In the genomic region with DNA sequence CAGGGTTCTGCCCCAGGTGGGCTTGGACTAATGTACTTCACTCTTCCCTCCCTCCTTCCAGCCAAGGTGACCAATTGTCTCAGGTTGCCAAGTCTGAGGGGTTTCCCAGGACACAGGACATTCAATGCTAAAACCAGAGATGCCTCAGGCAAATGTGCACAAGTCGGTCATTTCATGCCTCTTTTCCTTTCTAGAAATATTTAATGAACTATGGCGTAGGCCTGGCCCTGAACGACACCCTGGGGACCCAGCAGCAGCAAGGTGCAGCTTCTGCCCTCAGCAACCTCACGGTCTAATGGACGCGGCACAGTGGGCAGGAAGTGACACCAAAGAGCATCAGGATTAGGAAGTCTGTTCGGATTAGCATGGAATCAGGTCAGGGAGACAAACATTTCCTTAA, we compare ENCODE assay signal across 17 cellular contexts.
DNase-seq lines count a peak whose midpoint lies in the region; ATAC-seq, FAIRE-seq and TF ChIP-seq lines count a peak whose summit lies in the region.
"Had no signal": no experiment of that assay in that cellular context is flagged by ENCODE, and none has a peak within 500 bp of the region (broad histone marks: within the 10 kb centered on the region; RNA-seq: fewer than 3 reads in every experiment).

No MANE protein-coding gene starts in this region.

- H3K4me3 ChIP-seq in right atrium auricular region (no peak overlapping the region), right cardiac atrium (ENCODE audit: low read length) (no peak overlapping the region), K562 (no peak overlapping the region)

- WGBS in right cardiac atrium, result 73% methylated on average over 7 of the region's 7 CpGs
- 46% methylated on average over 7 of the region's 7 CpGs for WGBS in K562 (ENCODE audit: insufficient coverage, low coverage, missing lambda C conversion rate)

- no peaks in the 10 kb centered on the region for H3K36me3 Mint-ChIP-seq in neural crest cell (ENCODE audit: low read depth)
- H3K36me3 Mint-ChIP-seq: CD14-positive monocyte; CD8-positive, alpha-beta T cell had no signal

- no peak for ATAC-seq in right cardiac atrium
- no peak for ATAC-seq in K562
- ATAC-seq in HG03039 (IDR thresholded peaks at IDR 0.05; ENCODE audit: unreplicated experiment), result no peak
- no peak for ATAC-seq in HG02642 (IDR thresholded peaks at IDR 0.05; ENCODE audit: poor library complexity, unreplicated experiment)
- ATAC-seq: CD8-positive, alpha-beta T cell had no signal

- no peak overlapping the region for H3K27ac ChIP-seq in right atrium auricular region
- H3K27ac ChIP-seq in right cardiac atrium (ENCODE audit: low read length), result no peak overlapping the region
- no peak overlapping the region for H3K27ac ChIP-seq in K562 (ENCODE audit: extremely low read depth, low read depth, low read length)

- H3K4me1 Mint-ChIP-seq in neural crest cell, result peaks cover 26% of the 10 kb centered on the region
- H3K4me1 Mint-ChIP-seq: B cell, CD14-positive monocyte had no signal

- H3K4me1 ChIP-seq in right atrium auricular region (no peaks in the 10 kb centered on the region), right cardiac atrium (ENCODE audit: control insufficient read depth, insufficient read depth, low read length) (no peaks in the 10 kb centered on the region), K562 (replicated peaks in 1 of 2; ENCODE audit: control insufficient read depth in 2 of 2, insufficient read depth in 2 of 2, low read length in 2 of 2) (peaks cover 0 to 16% of the 10 kb centered on the region in 2 experiments; a peak in 2 of 5 replicates)

- POLR2A ChIA-PET in K562 (lab: Yijun Ruan, JAX) (no interaction called here), HEK293T (lab: Yijun Ruan, JAX) (no interaction called here)

- peak; percentile 1 for DNase-seq in right atrium auricular region (ENCODE audit: low spot score)
- DNase-seq in right cardiac atrium, result no peak
- DNase-seq in K562 (ENCODE audit: extremely low read depth in 1 of 4, low spot score in 3 of 4), result no peak
- no peak for DNase-seq in neural crest cell (ENCODE audit: low read depth, low spot score)
- no peak for DNase-seq in HEK293T (ENCODE audit: extremely low spot score)
- DNase-seq: CD8-positive, alpha-beta T cell; COR-L47; DMS153; GF-D8; HCEC 1CT; IMR-90 had no signal

- no peak for FAIRE-seq in K562 (lab: Jason Lieb, UNC)
- FAIRE-seq: A204.1, D721Med had no signal

- H3K9me3 ChIP-seq in right atrium auricular region (no peaks in the 10 kb centered on the region), right cardiac atrium (ENCODE audit: control insufficient read depth, low read length) (no peaks in the 10 kb centered on the region), K562 (replicated peaks; ENCODE audit: control insufficient read depth, insufficient read depth, low read depth, low read length) (no peaks in the 10 kb centered on the region)

- no peak overlapping the region for H3K9ac ChIP-seq in K562 (ENCODE audit: insufficient read depth in 1 of 2, low read depth in 2 of 2, low read length in 2 of 2)

- no peaks in the 10 kb centered on the region for H3K36me3 ChIP-seq in right atrium auricular region
- H3K36me3 ChIP-seq in K562 (ENCODE audit: control insufficient read depth, insufficient read depth, low read length), result no peaks in the 10 kb centered on the region

- no peak for TF ChIP-seq RAD21 in K562 (CRISPR knock-in tag; conservative IDR thresholded peaks at IDR 0.05 in 1 of 2, IDR thresholded peaks at IDR 0.05 in 1 of 2)

- peak overlapping the region; percentile 40 for H3K27ac Mint-ChIP-seq in neural crest cell (ENCODE audit: unreplicated experiment)
- H3K27ac Mint-ChIP-seq: B cell; CD8-positive, alpha-beta T cell had no signal

- TF ChIP-seq POLR2A in K562 (conservative IDR thresholded peaks at IDR 0.05), result no peak

- no peak for TF ChIP-seq EP300 in K562 (IDR thresholded peaks at IDR 0.05; ENCODE audit: low read length)

- no peaks in the 10 kb centered on the region for H3K79me2 ChIP-seq in K562 (ENCODE audit: control insufficient read depth, insufficient read depth, low read length)

- intact Hi-C loops in right cardiac atrium (cut with DNase I), result no loop called here
- intact Hi-C loops in K562 (cut with micrococcal nuclease), result no loop called here

- peak overlapping the region; percentile 73 for H2AFZ ChIP-seq in K562 (ENCODE audit: low read depth, low read length)

- in situ Hi-C loops in K562 (cut with MboI), result no loop called here

- H3K4me2 ChIP-seq in K562 (ENCODE audit: insufficient read depth, low read length), result no peak overlapping the region; the same call in 1 of the 2 replicates

- TF ChIP-seq CTCF in right atrium auricular region (IDR thresholded peaks at IDR 0.05) (no peak), K562 (IDR thresholded peaks at IDR 0.05 in 2 of 3, conservative IDR thresholded peaks at IDR 0.05 in 1 of 3; ENCODE audit: insufficient read depth in 2 of 3, low read depth in 1 of 3, low read length in 3 of 3) (no peak), neural crest cell (conservative IDR thresholded peaks at IDR 0.05) (no peak)

- CTCF ChIA-PET in K562 (lab: Yijun Ruan, JAX; ENCODE audit: low intra/inter-chr PET ratio) (no interaction called here), HEK293T (lab: Yijun Ruan, JAX) (no interaction called here)

- H3K9me1 ChIP-seq in K562 (ENCODE audit: control insufficient read depth, insufficient read depth, low read length), result no peaks in the 10 kb centered on the region

- BruUV-seq in K562 (replicated peaks; lab: Mats Ljungman, UMichigan), result no TSS peak

- no peak overlapping the region for H3K4me3 Mint-ChIP-seq in neural crest cell
- H3K4me3 Mint-ChIP-seq: B cell; CD14-positive monocyte; CD8-positive, alpha-beta T cell had no signal

- H3K27me3 ChIP-seq in right atrium auricular region (no peaks in the 10 kb centered on the region), right cardiac atrium (ENCODE audit: control insufficient read depth, insufficient read depth) (no peaks in the 10 kb centered on the region), K562 (ENCODE audit: control insufficient read depth in 2 of 2, insufficient read depth in 2 of 2, low read length in 2 of 2) (peaks cover 12 to 22% of the 10 kb centered on the region in 2 experiments)

- H3K9me3 Mint-ChIP-seq in neural crest cell, result peaks cover 3% of the 10 kb centered on the region
- H3K9me3 Mint-ChIP-seq: CD8-positive, alpha-beta T cell had no signal

- peaks cover 7% of the 10 kb centered on the region for H3K27me3 Mint-ChIP-seq in neural crest cell (ENCODE audit: low read depth)

- H4K20me1 ChIP-seq in K562 (replicated peaks; ENCODE audit: control insufficient read depth, insufficient read depth, low read length), result no peaks in the 10 kb centered on the region

TF ChIP-seq in K562, 482 proteins besides CTCF, POLR2A, EP300 and RAD21:
- peak; percentile 53; the same call in 1 of the 2 replicates for TF ChIP-seq ZNF175 (CRISPR knock-in tag; IDR thresholded peaks at IDR 0.05; ENCODE audit: low read depth)
- TF ChIP-seq CXXC5 (CRISPR knock-in tag; IDR thresholded peaks at IDR 0.05), result no peak
- no peak for TF ChIP-seq MAZ (CRISPR knock-in tag; conservative IDR thresholded peaks at IDR 0.05 in 1 of 2, IDR thresholded peaks at IDR 0.05 in 1 of 2)
- TF ChIP-seq FUS (optimal IDR thresholded peaks at IDR 0.05; ENCODE audit: low read depth, low read length), result no peak
- TF ChIP-seq ARID3B (CRISPR knock-in tag; IDR thresholded peaks at IDR 0.05; ENCODE audit: borderline replicate concordance), result no peak
- 0 out of 2 replicates have a peak, but pooled peaks have one; percentile 16 for TF ChIP-seq ZKSCAN8 (CRISPR knock-in tag; IDR thresholded peaks at IDR 0.05)
- no peak for TF ChIP-seq ZNF347 (CRISPR knock-in tag; IDR thresholded peaks at IDR 0.05; ENCODE audit: low read depth)
- TF ChIP-seq ZNF408 (CRISPR knock-in tag; IDR thresholded peaks at IDR 0.05; ENCODE audit: low read depth), result no peak
- TF ChIP-seq GATAD2B (IDR thresholded peaks at IDR 0.05; ENCODE audit: borderline replicate concordance), result no peak

TF ChIP-seq in HEK293T, 16 proteins besides CTCF, POLR2A, EP300 and RAD21:
- TF ChIP-seq HDGF (IDR thresholded peaks at IDR 0.05; ENCODE audit: borderline replicate concordance), result no peak
